In genomic region chr5:116970318-116970717, GRCh38 we compare ENCODE assay signal across 13 cellular contexts.
DNase-seq lines count a peak whose midpoint lies in the region; ATAC-seq, FAIRE-seq and TF ChIP-seq lines count a peak whose summit lies in the region.
"Had no signal": no experiment of that assay in that cellular context is flagged by ENCODE, and none has a peak within 500 bp of the region (broad histone marks: within the 10 kb centered on the region; RNA-seq: fewer than 3 reads in every experiment).

No MANE protein-coding gene starts in this region.

- CTCF ChIA-PET in K562 (lab: Yijun Ruan, JAX; ENCODE audit: low intra/inter-chr PET ratio), result no interaction called here
- CTCF ChIA-PET in CD8-positive, alpha-beta memory T cell (lab: Charles Lee), result no interaction called here
- CTCF ChIA-PET in GM10248 (lab: Yijun Ruan, JAX), result no interaction called here

- WGBS in K562 (ENCODE audit: insufficient coverage, low coverage, missing lambda C conversion rate), result 0% methylated on average over 2 of the region's 2 CpGs

- ATAC-seq in K562 (no peak), HG03469 (IDR thresholded peaks at IDR 0.05; ENCODE audit: unreplicated experiment) (no peak)
- ATAC-seq: GM12878, mucosa of descending colon had no signal

- H3K4me2 ChIP-seq in K562 (ENCODE audit: insufficient read depth, low read length) (no peak overlapping the region), neural progenitor cell (no peak overlapping the region)

- H3K9me1 ChIP-seq in K562 (ENCODE audit: control insufficient read depth, insufficient read depth, low read length), result no peaks in the 10 kb centered on the region

- H3K9ac ChIP-seq in K562 (ENCODE audit: insufficient read depth in 1 of 2, low read depth in 2 of 2, low read length in 2 of 2) (no peak overlapping the region), neural progenitor cell (no peak overlapping the region)

- peaks cover 2 to 23% (median 4%) of the 10 kb centered on the region in 5 donors for H3K9me3 Mint-ChIP-seq in CD8-positive, alpha-beta memory T cell
- peaks cover 18% of the 10 kb centered on the region for H3K9me3 Mint-ChIP-seq in neural progenitor cell

- H3K4me3 ChIP-seq in K562 (no peak overlapping the region), neural progenitor cell (no peak overlapping the region)
- no peak overlapping the region for H3K4me3 ChIP-seq in CD8-positive, alpha-beta memory T cell (ENCODE audit: low read length)
- H3K4me3 ChIP-seq: GM12878, mucosa of descending colon, upper lobe of left lung had no signal

- BruUV-seq in K562 (replicated peaks; lab: Mats Ljungman, UMichigan), result no TSS peak

- H3K79me2 ChIP-seq in K562 (ENCODE audit: control insufficient read depth, insufficient read depth, low read length) (no peaks in the 10 kb centered on the region), neural progenitor cell (ENCODE audit: low read depth) (no peaks in the 10 kb centered on the region)

- H3K36me3 Mint-ChIP-seq in CD8-positive, alpha-beta memory T cell, result no peaks in the 10 kb centered on the region
- no peaks in the 10 kb centered on the region for H3K36me3 Mint-ChIP-seq in neural progenitor cell

- DNase-seq in A172 (ENCODE audit: low spot score) (peak; percentile 43), HS-5 (ENCODE audit: low read depth) (peak; percentile 4), NCI-H446 (lab: John Stamatoyannopoulos, UW) (peak; percentile 75 to 96), K562 (ENCODE audit: extremely low read depth in 1 of 4, low spot score in 3 of 4) (no peak), GM10248 (ENCODE audit: extremely low spot score) (no peak), neural progenitor cell (ENCODE audit: low spot score) (no peak)
- no peak for DNase-seq in CD8-positive, alpha-beta memory T cell
- DNase-seq: activated CD4-positive, CD25-positive, alpha-beta regulatory T cell treated with anti-CD3 and anti-CD28 coated beads, Interleukin-2, amount 50 U/mL, for 72 hours; mucosa of descending colon; upper lobe of left lung had no signal

- H2AFZ ChIP-seq in K562 (ENCODE audit: low read depth, low read length), result no peak overlapping the region
- no peak overlapping the region for H2AFZ ChIP-seq in neural progenitor cell (replicated peaks)

- H3K27ac ChIP-seq in K562 (ENCODE audit: extremely low read depth, low read depth, low read length) (no peak overlapping the region), neural progenitor cell (no peak overlapping the region)
- H3K27ac ChIP-seq in CD8-positive, alpha-beta memory T cell (ENCODE audit: low read depth, low read length), result no peak overlapping the region
- H3K27ac ChIP-seq: upper lobe of left lung had no signal

- TF ChIP-seq CTCF in K562 (IDR thresholded peaks at IDR 0.05 in 2 of 3, conservative IDR thresholded peaks at IDR 0.05 in 1 of 3; ENCODE audit: insufficient read depth in 2 of 3, low read depth in 1 of 3, low read length in 3 of 3) (no peak), GM10248 (IDR thresholded peaks at IDR 0.05; ENCODE audit: control extremely low read depth, extremely low read depth, low read depth, missing control alignments) (no peak), neural progenitor cell (IDR thresholded peaks at IDR 0.05) (no peak)

- in situ Hi-C loops in K562 (cut with MboI), result no loop called here

- H3K27ac Mint-ChIP-seq in CD8-positive, alpha-beta memory T cell, result no peak overlapping the region
- no peak overlapping the region for H3K27ac Mint-ChIP-seq in neural progenitor cell

- intact Hi-C loops in K562 (cut with micrococcal nuclease), result no loop called here

- H3K9me3 ChIP-seq in K562 (replicated peaks; ENCODE audit: control insufficient read depth, insufficient read depth, low read depth, low read length), result peaks cover 2% of the 10 kb centered on the region; the same call in 1 of the 2 replicates
- no peaks in the 10 kb centered on the region for H3K9me3 ChIP-seq in CD8-positive, alpha-beta memory T cell (ENCODE audit: low read length)
- no peaks in the 10 kb centered on the region for H3K9me3 ChIP-seq in neural progenitor cell (ENCODE audit: low read depth)
- H3K9me3 ChIP-seq: mucosa of descending colon, upper lobe of left lung had no signal

- no peaks in the 10 kb centered on the region for H3K36me3 ChIP-seq in K562 (ENCODE audit: control insufficient read depth, insufficient read depth, low read length)
- H3K36me3 ChIP-seq in CD8-positive, alpha-beta memory T cell (ENCODE audit: insufficient read depth, low read length), result no peaks in the 10 kb centered on the region
- H3K36me3 ChIP-seq in neural progenitor cell, result no peaks in the 10 kb centered on the region
- H3K36me3 ChIP-seq: upper lobe of left lung had no signal

- H3K4me3 Mint-ChIP-seq in CD8-positive, alpha-beta memory T cell, result no peak overlapping the region
- no peak overlapping the region for H3K4me3 Mint-ChIP-seq in neural progenitor cell

- no peaks in the 10 kb centered on the region for H3F3A ChIP-seq in neural progenitor cell (ENCODE audit: low read depth)

- no peaks in the 10 kb centered on the region for H3K27me3 Mint-ChIP-seq in CD8-positive, alpha-beta memory T cell
- H3K27me3 Mint-ChIP-seq in neural progenitor cell (ENCODE audit: insufficient read depth, low read depth), result no peaks in the 10 kb centered on the region

- H4K20me1 ChIP-seq in K562 (replicated peaks; ENCODE audit: control insufficient read depth, insufficient read depth, low read length), result no peaks in the 10 kb centered on the region
- H4K20me1 ChIP-seq in neural progenitor cell (ENCODE audit: low read depth), result no peaks in the 10 kb centered on the region

- no peaks in the 10 kb centered on the region for H3K4me1 Mint-ChIP-seq in CD8-positive, alpha-beta memory T cell
- no peaks in the 10 kb centered on the region for H3K4me1 Mint-ChIP-seq in neural progenitor cell

- H3K4me1 ChIP-seq in K562 (replicated peaks in 1 of 2; ENCODE audit: control insufficient read depth in 2 of 2, insufficient read depth in 2 of 2, low read length in 2 of 2), result no peaks in the 10 kb centered on the region
- no peaks in the 10 kb centered on the region for H3K4me1 ChIP-seq in CD8-positive, alpha-beta memory T cell (ENCODE audit: insufficient read depth, low read length)
- H3K4me1 ChIP-seq in neural progenitor cell, result no peaks in the 10 kb centered on the region

- TF ChIP-seq POLR2A in K562 (conservative IDR thresholded peaks at IDR 0.05), result no peak

- POLR2A ChIA-PET in K562 (lab: Yijun Ruan, JAX), result no interaction called here
- POLR2A ChIA-PET in CD8-positive, alpha-beta memory T cell (lab: Charles Lee), result no interaction called here
- POLR2A ChIA-PET in GM10248 (lab: Yijun Ruan, JAX), result no interaction called here

- TF ChIP-seq EP300 in K562 (IDR thresholded peaks at IDR 0.05; ENCODE audit: low read length), result no peak

- FAIRE-seq in K562 (lab: Jason Lieb, UNC), result no peak
- FAIRE-seq: frontal cortex, GM12878 had no signal

- H3K27me3 ChIP-seq in K562 (ENCODE audit: control insufficient read depth in 2 of 2, insufficient read depth in 2 of 2, low read length in 2 of 2) (no peaks in the 10 kb centered on the region), neural progenitor cell (no peaks in the 10 kb centered on the region)
- no peaks in the 10 kb centered on the region for H3K27me3 ChIP-seq in CD8-positive, alpha-beta memory T cell (ENCODE audit: insufficient read depth, low read length, poor library complexity, severe bottlenecking)
- H3K27me3 ChIP-seq: upper lobe of left lung had no signal

- no peak for TF ChIP-seq RAD21 in K562 (CRISPR knock-in tag; conservative IDR thresholded peaks at IDR 0.05 in 1 of 2, IDR thresholded peaks at IDR 0.05 in 1 of 2)

TF ChIP-seq in K562, 482 proteins besides CTCF, POLR2A, EP300 and RAD21 (continues in another document):
- TF ChIP-seq ZNF175 (CRISPR knock-in tag; IDR thresholded peaks at IDR 0.05; ENCODE audit: low read depth) (no peak), KLF1 (tag; IDR thresholded peaks at IDR 0.05) (no peak), ZFP36 (IDR thresholded peaks at IDR 0.05; ENCODE audit: low read depth, low read length, partially characterized antibody) (no peak)

Comparison
In these comparisons a context has a peak if more than half of its experiments do, and no peak if none do; other contexts are left out.
1. DNase-seq: peak in A172 (single experiment), HS-5 (single experiment) and NCI-H446 (2 of 2); none in K562 (0 of 4), CD8-positive, alpha-beta memory T cell (0 of 5), GM10248 (single experiment) and neural progenitor cell (single experiment).